ENCODE assay signal across 9 cellular contexts in genomic region chr1:113073457-113073950, GRCh38. TPM values are rescaled to one million over a fixed set of nuclear protein-coding genes. Genes with fewer than 3 reads are reported as not detected.
DNase-seq lines count a peak whose midpoint lies in the region; ATAC-seq and FAIRE-seq lines count a peak whose summit lies in the region.
"Had no signal": no experiment of that assay in that cellular context is flagged by ENCODE, and none has a peak within 500 bp of the region (broad histone marks: within the 10 kb centered on the region; RNA-seq: fewer than 3 reads in every experiment).

No MANE protein-coding gene starts in this region.

- H3K4me3 ChIP-seq in iPS-11a (ENCODE audit: low read depth, low read length) (peak overlapping the region; percentile 91), skeletal muscle satellite cell (ENCODE audit: low read length) (peak overlapping the region; percentile 92)

- no peak for FAIRE-seq in HTR-8/SVneo (lab: Jason Lieb, UNC)
- FAIRE-seq: frontal cortex had no signal

- DNase-seq in GM03348 (ENCODE audit: low spot score): peak; percentile 84
- DNase-seq in HTR-8/SVneo (ENCODE audit: insufficient read length, low spot score): peak; percentile 24
- DNase-seq in amniotic epithelial cell (ENCODE audit: low read depth): peak; percentile 51
- no peak for DNase-seq in SIG-M5 treated with dmso at 0.1 percent for 504 hours (lab: John Stamatoyannopoulos, UW; ENCODE audit: unreplicated experiment)

- no peaks in the 10 kb centered on the region for H3K27me3 ChIP-seq in skeletal muscle satellite cell (ENCODE audit: control insufficient read depth, insufficient read depth, low read length)

- no peaks in the 10 kb centered on the region for H3K9me3 ChIP-seq in skeletal muscle satellite cell (replicated peaks; ENCODE audit: low read length)

- H3K9ac ChIP-seq in skeletal muscle satellite cell (ENCODE audit: low read depth, low read length): peak overlapping the region; percentile 88

- H3K4me1 ChIP-seq in skeletal muscle satellite cell (ENCODE audit: control insufficient read depth, insufficient read depth, low read length): peaks cover 9% of the 10 kb centered on the region

- peak overlapping the region; percentile 86 for H3K4me2 ChIP-seq in skeletal muscle satellite cell (ENCODE audit: low read length)

- peaks cover 3% of the 10 kb centered on the region for H3K36me3 ChIP-seq in skeletal muscle satellite cell (ENCODE audit: insufficient read depth, low read length)

- ATAC-seq in GM21390 (IDR thresholded peaks at IDR 0.05; ENCODE audit: unreplicated experiment): peak; percentile 16
- no peak for ATAC-seq in GM18858 (IDR thresholded peaks at IDR 0.05; ENCODE audit: unreplicated experiment)

RNA-seq across cellular contexts. Expression of gene LRIG2, which starts 0.5 kb away (rescaled TPM):
- 7.9 and 17.2 TPM in 2 replicates for total RNA-seq in skeletal muscle satellite cell (2012; rRNA removed)
